In the genomic region with DNA sequence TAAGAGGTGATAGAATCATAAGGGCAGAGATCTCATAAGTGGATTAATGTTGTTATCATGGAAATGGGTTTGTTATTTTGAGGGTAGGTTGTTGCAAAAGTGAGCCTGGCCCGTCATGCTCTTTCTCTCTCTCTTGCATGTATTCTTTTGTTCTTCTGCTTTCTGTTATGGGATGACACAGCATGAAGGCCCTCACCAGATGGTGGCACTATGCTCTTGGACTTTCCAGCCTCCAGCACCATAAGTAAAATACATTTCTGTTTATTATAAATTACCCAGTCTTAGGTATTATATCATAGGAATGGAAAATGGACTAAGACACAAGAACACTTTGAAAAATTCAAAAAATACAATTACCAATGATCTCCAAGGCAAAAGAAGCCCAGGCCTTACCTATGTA, we compare ENCODE assay signal across 10 cellular contexts.
A peak's percentile ranks its signal among the peaks of the same experiment; 100 is the strongest.
DNase-seq lines count a peak whose midpoint lies in the region; ATAC-seq and TF ChIP-seq lines count a peak whose summit lies in the region.
"Had no signal": no experiment of that assay in that cellular context is flagged by ENCODE, and none has a peak within 500 bp of the region (broad histone marks: within the 10 kb centered on the region; RNA-seq: fewer than 3 reads in every experiment).

No MANE protein-coding gene starts in this region.

- H3K4me3 ChIP-seq in fibroblast of mammary gland (ENCODE audit: control insufficient read depth, low read depth, low read length): no peak overlapping the region
- H3K4me3 ChIP-seq: SJSA1 had no signal

- no peaks in the 10 kb centered on the region for H3K36me3 Mint-ChIP-seq in natural killer cell
- no peaks in the 10 kb centered on the region for H3K36me3 Mint-ChIP-seq in natural killer cell treated with Interleukin-12 subunit alpha and Interleukin-12 subunit beta and Interleukin-15 and Interleukin-18, amount 100 ng/mL, for 72 hours
- no peaks in the 10 kb centered on the region for H3K36me3 Mint-ChIP-seq in activated CD4-positive, alpha-beta memory T cell treated with anti-CD3 and anti-CD28 coated beads, Interleukin-2, amount 10 ng/mL, durations not matched to agents 7 days and 5 days (ENCODE audit: low read depth)
- H3K36me3 Mint-ChIP-seq in glutamatergic neuron (ENCODE audit: unreplicated experiment): no peaks in the 10 kb centered on the region

- CTCF ChIA-PET in activated CD4-positive, alpha-beta memory T cell treated with anti-CD3 and anti-CD28 coated beads, Interleukin-2, amount 10 ng/mL, durations not matched to agents 7 days and 5 days (lab: Charles Lee): interaction anchor here (1.0 kb wide), 1 partner anchor 320 kb away, joined by 3 read pairs; no protein-coding TSS in a partner anchor

- DNase-seq in natural killer cell: no peak
- DNase-seq in natural killer cell treated with Interleukin-12 subunit alpha and Interleukin-12 subunit beta and Interleukin-15 and Interleukin-18, amount 100 ng/mL, for 72 hours (ENCODE audit: low spot score): no peak
- peak; percentile 8 for DNase-seq in OCI-M1 (lab: John Stamatoyannopoulos, UW)
- DNase-seq in fibroblast of mammary gland (ENCODE audit: low read depth): peak; percentile 32
- no peak for DNase-seq in activated CD4-positive, alpha-beta memory T cell treated with anti-CD3 and anti-CD28 coated beads, Interleukin-2, amount 10 ng/mL, durations not matched to agents 7 days and 5 days
- no peak for DNase-seq in glutamatergic neuron
- DNase-seq in cerebellar nuclear complex (lab: John Stamatoyannopoulos, UW): no peak
- DNase-seq: activated naive CD4-positive, alpha-beta T cell had no signal

- H3K4me1 Mint-ChIP-seq in natural killer cell (no peaks in the 10 kb centered on the region), glutamatergic neuron (ENCODE audit: low read depth, unreplicated experiment) (no peaks in the 10 kb centered on the region)
- H3K4me1 Mint-ChIP-seq in natural killer cell treated with Interleukin-12 subunit alpha and Interleukin-12 subunit beta and Interleukin-15 and Interleukin-18, amount 100 ng/mL, for 72 hours (ENCODE audit: low read depth in 2 of 2): peaks cover 0 to 3% of the 10 kb centered on the region in 2 donors
- H3K4me1 Mint-ChIP-seq in activated CD4-positive, alpha-beta memory T cell treated with anti-CD3 and anti-CD28 coated beads, Interleukin-2, amount 10 ng/mL, durations not matched to agents 7 days and 5 days: no peaks in the 10 kb centered on the region

- ATAC-seq in natural killer cell: no peak
- ATAC-seq in natural killer cell treated with Interleukin-12 subunit alpha and Interleukin-12 subunit beta and Interleukin-15 and Interleukin-18, amount 100 ng/mL, for 72 hours: no peak
- no peak for ATAC-seq in HG03196 (IDR thresholded peaks at IDR 0.05; ENCODE audit: unreplicated experiment)

- POLR2A ChIA-PET in activated CD4-positive, alpha-beta memory T cell treated with anti-CD3 and anti-CD28 coated beads, Interleukin-2, amount 10 ng/mL, durations not matched to agents 7 days and 5 days (lab: Charles Lee): no interaction called here

- intact Hi-C loops in natural killer cell (cut with micrococcal nuclease): loop anchor here (1.0 to 10.0 kb wide), 3 partner anchors 182 to 468 kb away; no protein-coding TSS in a partner anchor

- H3K27me3 Mint-ChIP-seq in natural killer cell (ENCODE audit: low read depth in 2 of 2) (peaks cover 7 to 41% of the 10 kb centered on the region in 2 donors), glutamatergic neuron (ENCODE audit: unreplicated experiment) (peaks cover 4% of the 10 kb centered on the region)
- H3K27me3 Mint-ChIP-seq in natural killer cell treated with Interleukin-12 subunit alpha and Interleukin-12 subunit beta and Interleukin-15 and Interleukin-18, amount 100 ng/mL, for 72 hours: peaks cover 20 to 25% of the 10 kb centered on the region in 2 donors
- peaks cover 6% of the 10 kb centered on the region for H3K27me3 Mint-ChIP-seq in activated CD4-positive, alpha-beta memory T cell treated with anti-CD3 and anti-CD28 coated beads, Interleukin-2, amount 10 ng/mL, durations not matched to agents 7 days and 5 days

- peak; percentile 25 for TF ChIP-seq CTCF in natural killer cell (IDR thresholded peaks at IDR 0.05)
- peak; percentile 29 for TF ChIP-seq CTCF in fibroblast of mammary gland (conservative IDR thresholded peaks at IDR 0.05; ENCODE audit: control insufficient read depth, insufficient read depth, low read depth, low read length)
- TF ChIP-seq CTCF in glutamatergic neuron (IDR thresholded peaks at IDR 0.05; ENCODE audit: partially characterized antibody, unreplicated experiment): no peak

- H3K27ac Mint-ChIP-seq in natural killer cell: no peak overlapping the region
- H3K27ac Mint-ChIP-seq in natural killer cell treated with Interleukin-12 subunit alpha and Interleukin-12 subunit beta and Interleukin-15 and Interleukin-18, amount 100 ng/mL, for 72 hours: no peak overlapping the region
- no peak overlapping the region for H3K27ac Mint-ChIP-seq in activated CD4-positive, alpha-beta memory T cell treated with anti-CD3 and anti-CD28 coated beads, Interleukin-2, amount 10 ng/mL, durations not matched to agents 7 days and 5 days
- no peak overlapping the region for H3K27ac Mint-ChIP-seq in glutamatergic neuron (ENCODE audit: unreplicated experiment)

- H3K4me3 Mint-ChIP-seq in natural killer cell (no peak overlapping the region), glutamatergic neuron (ENCODE audit: unreplicated experiment) (no peak overlapping the region)
- H3K4me3 Mint-ChIP-seq in natural killer cell treated with Interleukin-12 subunit alpha and Interleukin-12 subunit beta and Interleukin-15 and Interleukin-18, amount 100 ng/mL, for 72 hours: no peak overlapping the region
- H3K4me3 Mint-ChIP-seq in activated CD4-positive, alpha-beta memory T cell treated with anti-CD3 and anti-CD28 coated beads, Interleukin-2, amount 10 ng/mL, durations not matched to agents 7 days and 5 days: no peak overlapping the region

- no peaks in the 10 kb centered on the region for H3K9me3 Mint-ChIP-seq in natural killer cell
- no peaks in the 10 kb centered on the region for H3K9me3 Mint-ChIP-seq in natural killer cell treated with Interleukin-12 subunit alpha and Interleukin-12 subunit beta and Interleukin-15 and Interleukin-18, amount 100 ng/mL, for 72 hours
- no peaks in the 10 kb centered on the region for H3K9me3 Mint-ChIP-seq in activated CD4-positive, alpha-beta memory T cell treated with anti-CD3 and anti-CD28 coated beads, Interleukin-2, amount 10 ng/mL, durations not matched to agents 7 days and 5 days
- H3K9me3 Mint-ChIP-seq in glutamatergic neuron (ENCODE audit: unreplicated experiment): peaks cover 2% of the 10 kb centered on the region

Comparison
In these comparisons a context has a peak if more than half of its experiments do, and no peak if none do; other contexts are left out.
1. DNase-seq: peak in OCI-M1 (single experiment) and fibroblast of mammary gland (single experiment); none in natural killer cell (single experiment), natural killer cell treated with Interleukin-12 subunit alpha and Interleukin-12 subunit beta and Interleukin-15 and Interleukin-18, amount 100 ng/mL, for 72 hours (single experiment), activated CD4-positive, alpha-beta memory T cell treated with anti-CD3 and anti-CD28 coated beads, Interleukin-2, amount 10 ng/mL, durations not matched to agents 7 days and 5 days (single experiment), glutamatergic neuron (single experiment) and cerebellar nuclear complex (0 of 2).